ENCODE assay signal across 15 cellular contexts in genomic region chr3:124567168-124567567, GRCh38.
"Had no signal": no experiment of that assay in that cellular context is flagged by ENCODE, and none has a peak within 500 bp of the region (broad histone marks: within the 10 kb centered on the region; RNA-seq: fewer than 3 reads in every experiment).

No MANE protein-coding gene starts in this region.

- H3K9me3 ChIP-seq: SK-N-SH had no signal

- H3K9ac ChIP-seq: SK-N-SH had no signal

- H3K4me2 ChIP-seq: SK-N-SH had no signal

- DNase-seq: KBM-7, NCI-H1092, NCI-H1105 treated with DMSO at 0.1 percent for 48 hours, NCI-H1417 treated with DMSO at 0.1 percent for 48 hours, NCI-H146, NCI-H1694 treated with DMSO at 0.1 percent for 48 hours, NCI-H1930, NCI-H2081, NCI-H2107, NCI-H2227 treated with DMSO at 0.1 percent for 48 hours, NCI-H524, NCI-H526 treated with DMSO at 0.1 percent for 48 hours, NCI-H748 treated with DMSO at 0.1 percent for 48 hours, SHP77, SK-N-SH had no signal
